19 cellular contexts compared by ENCODE assay signal in genomic region chr11:120342678-120343077, GRCh38. TPM values are rescaled to one million over a fixed set of nuclear protein-coding genes. Genes with fewer than 3 reads are reported as not detected.
"Had no signal": no experiment of that assay in that cellular context is flagged by ENCODE, and none has a peak within 500 bp of the region (broad histone marks: within the 10 kb centered on the region; RNA-seq: fewer than 3 reads in every experiment).

No MANE protein-coding gene starts in this region.

- ATAC-seq: activated CD8-positive, alpha-beta T cell treated with anti-CD3 and anti-CD28 coated beads, Interleukin-2, amount 10 ng/mL, durations not matched to agents 7 days and 5 days; T-cell had no signal

- H3K27me3 ChIP-seq: brain microvascular endothelial cell, stomach had no signal

- H3K27ac Mint-ChIP-seq: activated CD4-positive, alpha-beta T cell treated with anti-CD3 and anti-CD28 coated beads, Interleukin-2, amount 10 ng/mL, durations not matched to agents 7 days and 5 days; activated CD8-positive, alpha-beta T cell treated with anti-CD3 and anti-CD28 coated beads, Interleukin-2, amount 10 ng/mL, durations not matched to agents 7 days and 5 days; activated naive CD4-positive, alpha-beta T cell treated with anti-CD3 and anti-CD28 coated beads for 36 hours; activated T-cell treated with anti-CD3 and anti-CD28 coated beads, Interleukin-2, amount 50 U/mL, for 24 hours; memory B cell; stimulated activated effector memory CD8-positive, alpha-beta T cell treated with anti-CD3 and anti-CD28 coated beads, Interleukin-12 subunit alpha, Interleukin-12 subunit beta, amount 100 ng/mL, for 72 hours; T-cell; type B pancreatic cell had no signal

- H3K27ac ChIP-seq: brain microvascular endothelial cell, left lung had no signal

- H3K9me3 ChIP-seq: left lung, stomach had no signal

- H3K27me3 Mint-ChIP-seq: type B pancreatic cell had no signal

- H3K36me3 ChIP-seq: brain microvascular endothelial cell, left lung, stomach had no signal

- H3K4me3 ChIP-seq: left lung, skin epidermis, stomach had no signal

- H3K36me3 Mint-ChIP-seq: T-cell, type B pancreatic cell had no signal

- DNase-seq: activated CD4-positive, alpha-beta T cell treated with anti-CD3 and anti-CD28 coated beads, Interleukin-2, amount 10 ng/mL, durations not matched to agents 7 days and 5 days; activated CD4-positive, CD25-positive, alpha-beta regulatory T cell; activated CD8-positive, alpha-beta T cell treated with anti-CD3 and anti-CD28 coated beads, Interleukin-2, amount 10 ng/mL, durations not matched to agents 7 days and 5 days; activated T-cell treated with anti-CD3 and anti-CD28 coated beads, Interleukin-2, amount 50 U/mL, for 24 hours; brain microvascular endothelial cell; cortex of kidney; effector CD4-positive, alpha-beta T cell; hippocampal formation; left lung; occipital lobe; stimulated activated CD4-positive, alpha-beta T cell treated with anti-CD3 and anti-CD28 coated beads, Interleukin-4, amount 100 ng/mL, for 24 hours; stomach; T-cell had no signal

- H3K9me3 Mint-ChIP-seq: activated naive CD4-positive, alpha-beta T cell treated with anti-CD3 and anti-CD28 coated beads for 36 hours; T-cell; type B pancreatic cell had no signal

- H3K4me3 Mint-ChIP-seq: activated CD4-positive, alpha-beta T cell treated with anti-CD3 and anti-CD28 coated beads, Interleukin-2, amount 10 ng/mL, durations not matched to agents 7 days and 5 days; activated CD8-positive, alpha-beta T cell treated with anti-CD3 and anti-CD28 coated beads, Interleukin-2, amount 10 ng/mL, durations not matched to agents 7 days and 5 days; activated naive CD4-positive, alpha-beta T cell treated with anti-CD3 and anti-CD28 coated beads for 36 hours; activated T-cell treated with anti-CD3 and anti-CD28 coated beads, Interleukin-2, amount 50 U/mL, for 24 hours; memory B cell; stimulated activated effector memory CD8-positive, alpha-beta T cell treated with anti-CD3 and anti-CD28 coated beads, Interleukin-12 subunit alpha, Interleukin-12 subunit beta, amount 100 ng/mL, for 72 hours; T-cell had no signal

RNA-seq across cellular contexts. Expression of gene TLCD5, which starts 17.6 kb away (rescaled TPM):
- total RNA-seq: mononuclear cell had no signal
